ENCODE assay signal across 23 cellular contexts in the genomic region with DNA sequence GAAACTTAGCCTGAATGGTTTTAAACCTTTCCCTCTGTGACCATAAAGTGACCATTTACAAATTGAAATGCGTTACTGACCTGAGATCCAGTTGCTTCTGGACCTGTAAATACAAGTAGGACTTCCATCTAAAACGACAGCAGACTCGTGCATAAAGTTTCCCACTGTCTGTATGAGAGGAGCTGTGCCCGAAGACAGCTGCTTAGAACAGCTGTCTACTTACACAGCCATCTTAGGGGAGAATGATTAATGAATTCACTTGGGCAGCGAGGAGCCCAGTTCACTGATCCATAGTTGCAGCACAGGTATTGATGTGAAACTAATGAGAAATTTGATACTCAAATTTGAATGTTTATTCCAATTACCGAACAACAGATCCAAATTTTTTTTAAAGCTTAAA.
"Had no signal": no experiment of that assay in that cellular context is flagged by ENCODE, and none has a peak within 500 bp of the region (broad histone marks: within the 10 kb centered on the region; RNA-seq: fewer than 3 reads in every experiment).

No MANE protein-coding gene starts in this region.

- H3K4me1 Mint-ChIP-seq: activated CD8-positive, alpha-beta memory T cell treated with anti-CD3 and anti-CD28 coated beads, Interleukin-2, amount 10 ng/mL, durations not matched to agents 7 days and 5 days; activated naive CD4-positive, alpha-beta T cell treated with anti-CD3 and anti-CD28 coated beads, Interleukin-2, amount 50 U/mL, for 24 hours had no signal

- H3K4me3 Mint-ChIP-seq: activated CD8-positive, alpha-beta memory T cell treated with anti-CD3 and anti-CD28 coated beads, Interleukin-2, amount 10 ng/mL, durations not matched to agents 7 days and 5 days; activated naive CD4-positive, alpha-beta T cell treated with anti-CD3 and anti-CD28 coated beads, Interleukin-2, amount 50 U/mL, for 24 hours; activated T-cell treated with anti-CD3 and anti-CD28 coated beads, Interleukin-2, amount 50 U/mL, for 24 hours; activated T-helper 1 cell treated with anti-CD3 and anti-CD28 coated beads, Interleukin-12 subunit alpha, Interleukin-12 subunit beta, Interleukin-2, Interleukin-4 antibody, amounts not matched to agents 30 ng/mL and 10 ng/mL and 1 ng/mL, durations not matched to agents 14 hours and 24 hours and 36 hours; T-helper 1 cell treated with Interleukin-12 subunit alpha and Interleukin-12 subunit beta and Interleukin-4 antibody, amounts not matched to agents 30 μg/mL and 1 μg/mL, for 36 hours had no signal

- H3K27ac Mint-ChIP-seq: activated CD8-positive, alpha-beta memory T cell treated with anti-CD3 and anti-CD28 coated beads, Interleukin-2, amount 10 ng/mL, durations not matched to agents 7 days and 5 days; activated naive CD4-positive, alpha-beta T cell treated with anti-CD3 and anti-CD28 coated beads, Interleukin-2, amount 50 U/mL, for 24 hours; activated T-cell treated with anti-CD3 and anti-CD28 coated beads, Interleukin-2, amount 50 U/mL, for 24 hours; activated T-helper 1 cell treated with anti-CD3 and anti-CD28 coated beads, Interleukin-12 subunit alpha, Interleukin-12 subunit beta, Interleukin-2, Interleukin-4 antibody, amounts not matched to agents 30 ng/mL and 10 ng/mL and 1 ng/mL, durations not matched to agents 14 hours and 24 hours and 36 hours; T-helper 1 cell treated with Interleukin-12 subunit alpha and Interleukin-12 subunit beta and Interleukin-4 antibody, amounts not matched to agents 30 μg/mL and 1 μg/mL, for 36 hours had no signal

- H3K27me3 ChIP-seq: breast epithelium had no signal

- H3K4me3 ChIP-seq: breast epithelium had no signal

- H3K27me3 Mint-ChIP-seq: activated CD8-positive, alpha-beta memory T cell treated with anti-CD3 and anti-CD28 coated beads, Interleukin-2, amount 10 ng/mL, durations not matched to agents 7 days and 5 days; activated naive CD4-positive, alpha-beta T cell treated with anti-CD3 and anti-CD28 coated beads, Interleukin-2, amount 50 U/mL, for 24 hours; activated T-cell treated with anti-CD3 and anti-CD28 coated beads, Interleukin-2, amount 50 U/mL, for 24 hours had no signal

- H3K27ac ChIP-seq: breast epithelium had no signal

- ATAC-seq: activated CD4-positive, CD25-positive, alpha-beta regulatory T cell treated with anti-CD3 and anti-CD28 coated beads, Interleukin-2, amount 50 U/mL, for 24 hours; activated CD8-positive, alpha-beta memory T cell treated with anti-CD3 and anti-CD28 coated beads, Interleukin-2, amount 10 ng/mL, durations not matched to agents 7 days and 5 days; PC-3 had no signal

- H3K36me3 ChIP-seq: breast epithelium had no signal

- H3K4me1 ChIP-seq: breast epithelium had no signal

- H3K36me3 Mint-ChIP-seq: activated CD8-positive, alpha-beta memory T cell treated with anti-CD3 and anti-CD28 coated beads, Interleukin-2, amount 10 ng/mL, durations not matched to agents 7 days and 5 days had no signal

- DNase-seq: activated CD4-positive, alpha-beta T cell treated with anti-CD3 and anti-CD28 coated beads for 4 hours; activated CD4-positive, alpha-beta T cell treated with anti-CD3 and anti-CD28 coated beads, Interleukin-2, amount 50 U/mL, for 4 hours; activated CD8-positive, alpha-beta memory T cell treated with anti-CD3 and anti-CD28 coated beads, Interleukin-2, amount 10 ng/mL, durations not matched to agents 7 days and 5 days; activated effector memory CD4-positive, alpha-beta T cell treated with Interleukin-2 at 50 U/mL for 16 hours; activated naive CD4-positive, alpha-beta T cell; activated T-cell treated with anti-CD3 and anti-CD28 coated beads, Interleukin-2, amount 50 U/mL, for 24 hours; aorta; caudate nucleus; Karpas-422; MM.1S; NCI-H1105; NCI-H1436; NCI-H1694 treated with DMSO at 0.1 percent for 48 hours; NCI-H2081; NCI-H510A treated with DMSO at 0.1 percent for 48 hours; NCI-H748 treated with DMSO at 0.1 percent for 48 hours; PC-3; SHP77 had no signal
